ENCODE assay signal across 19 cellular contexts in the genomic region with DNA sequence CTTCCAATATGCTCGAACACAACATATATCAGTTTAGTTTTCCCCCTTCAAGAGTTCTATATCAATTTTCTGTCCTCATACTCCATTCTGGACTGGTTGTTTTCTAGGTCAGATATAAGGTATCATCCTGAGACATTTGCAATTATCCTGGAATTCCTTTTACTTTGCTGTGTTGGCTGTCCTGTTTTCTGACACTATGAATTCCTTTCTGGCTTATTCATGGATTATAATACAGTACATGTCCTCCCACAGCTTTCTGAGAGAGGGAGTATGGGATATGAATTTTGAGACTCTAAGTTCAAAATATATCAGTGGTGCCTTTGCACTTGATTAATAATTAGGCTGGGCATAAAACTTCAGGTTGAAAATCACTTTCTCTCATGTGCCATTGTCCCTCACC. TPM values are rescaled to one million over a fixed set of nuclear protein-coding genes. Genes with fewer than 3 reads are reported as not detected.
A peak's percentile ranks its signal among the peaks of the same experiment; 100 is the strongest.
DNase-seq lines count a peak whose midpoint lies in the region; ATAC-seq, FAIRE-seq and TF ChIP-seq lines count a peak whose summit lies in the region.
"Had no signal": no experiment of that assay in that cellular context is flagged by ENCODE, and none has a peak within 500 bp of the region (broad histone marks: within the 10 kb centered on the region; RNA-seq: fewer than 3 reads in every experiment).

No MANE protein-coding gene starts in this region.

- H3K36me3 ChIP-seq in astrocyte (ENCODE audit: insufficient read depth, low read length) = peaks cover 14% of the 10 kb centered on the region
- no peaks in the 10 kb centered on the region for H3K36me3 ChIP-seq in smooth muscle cell (ENCODE audit: low read depth)
- H3K36me3 ChIP-seq in gastroesophageal sphincter = peaks cover 0 to 14% of the 10 kb centered on the region in 2 donors
- H3K36me3 ChIP-seq in esophagus muscularis mucosa = peaks cover 0 to 19% (median 9%) of the 10 kb centered on the region in 4 donors

- H3K9ac ChIP-seq in astrocyte (ENCODE audit: low read length) = peak overlapping the region; percentile 42
- H3K9ac ChIP-seq in smooth muscle cell (ENCODE audit: low read depth) = peak overlapping the region; percentile 38
- H3K9ac ChIP-seq: BLaER1 treated with 17β-estradiol and CSF1 and Interleukin-3, amounts not matched to agents 10 nM and 100 nM had no signal

- FAIRE-seq in HTR-8/SVneo (lab: Jason Lieb, UNC) (no peak), astrocyte (lab: Jason Lieb, UNC) (no peak)
- FAIRE-seq: colon, GM19239 had no signal

- no peaks in the 10 kb centered on the region for H3K9me3 ChIP-seq in astrocyte (ENCODE audit: insufficient read depth, low read depth, low read length)
- H3K9me3 ChIP-seq in smooth muscle cell (replicated peaks; ENCODE audit: low read depth) = no peaks in the 10 kb centered on the region
- no peaks in the 10 kb centered on the region for H3K9me3 ChIP-seq in gastroesophageal sphincter
- H3K9me3 ChIP-seq in esophagus muscularis mucosa = no peaks in the 10 kb centered on the region
- H3K9me3 ChIP-seq: BLaER1 treated with 17β-estradiol and CSF1 and Interleukin-3, amounts not matched to agents 10 nM and 100 nM had no signal

- peaks cover 5% of the 10 kb centered on the region for H3F3A ChIP-seq in smooth muscle cell (ENCODE audit: low read depth)

- TF ChIP-seq CTCF in astrocyte (IDR thresholded peaks at IDR 0.05; ENCODE audit: insufficient read depth, low read depth, low read length) (no peak), smooth muscle cell (IDR thresholded peaks at IDR 0.05; ENCODE audit: borderline replicate concordance, insufficient read depth, poor library complexity, severe bottlenecking) (no peak), gastroesophageal sphincter (IDR thresholded peaks at IDR 0.05) (no peak), esophagus muscularis mucosa (IDR thresholded peaks at IDR 0.05) (no peak)

- H3K79me2 ChIP-seq in astrocyte (ENCODE audit: insufficient read depth, low read length) = peaks cover 12% of the 10 kb centered on the region
- peaks cover 22% of the 10 kb centered on the region for H3K79me2 ChIP-seq in smooth muscle cell (ENCODE audit: low read depth)

- H3K27me3 ChIP-seq in astrocyte (ENCODE audit: insufficient read depth, low read length) (no peaks in the 10 kb centered on the region), smooth muscle cell (ENCODE audit: low read depth) (no peaks in the 10 kb centered on the region), gastroesophageal sphincter (no peaks in the 10 kb centered on the region), esophagus muscularis mucosa (no peaks in the 10 kb centered on the region)
- H3K27me3 ChIP-seq: BLaER1 treated with 17β-estradiol and CSF1 and Interleukin-3, amounts not matched to agents 10 nM and 100 nM had no signal

- no peaks in the 10 kb centered on the region for H3K9me3 Mint-ChIP-seq in astrocyte (ENCODE audit: unreplicated experiment)
- H3K9me3 Mint-ChIP-seq: activated B cell treated with CpG ODN at 0.5 μM for 24 hours; activated naive CD8-positive, alpha-beta T cell treated with anti-CD3 and anti-CD28 coated beads, Interleukin-2, amount 50 U/mL, for 24 hours; IgD-negative memory B cell; T-cell had no signal

- H3K4me3 ChIP-seq in astrocyte (ENCODE audit: insufficient read depth, low read depth, low read length) = no peak overlapping the region
- no peak overlapping the region for H3K4me3 ChIP-seq in smooth muscle cell
- no peak overlapping the region for H3K4me3 ChIP-seq in gastroesophageal sphincter
- H3K4me3 ChIP-seq in esophagus muscularis mucosa = no peak overlapping the region
- H3K4me3 ChIP-seq: BLaER1 treated with 17β-estradiol and CSF1 and Interleukin-3, amounts not matched to agents 10 nM and 100 nM had no signal

- H3K4me1 Mint-ChIP-seq in astrocyte (ENCODE audit: low read depth, unreplicated experiment) = peaks cover 27% of the 10 kb centered on the region
- H3K4me1 Mint-ChIP-seq: activated B cell treated with CpG ODN at 0.5 μM for 24 hours had no signal

- H4K20me1 ChIP-seq in astrocyte (ENCODE audit: insufficient read depth, low read length) (peaks cover 7% of the 10 kb centered on the region), smooth muscle cell (ENCODE audit: low read depth) (peaks cover 10% of the 10 kb centered on the region)

- H3K4me2 ChIP-seq in astrocyte (ENCODE audit: low read length) (peak overlapping the region; percentile 13), smooth muscle cell (peak overlapping the region; percentile 47)
- H3K4me2 ChIP-seq: BLaER1 treated with 17β-estradiol and CSF1 and Interleukin-3, amounts not matched to agents 10 nM and 100 nM had no signal

- peak overlapping the region; percentile 10 for H3K4me3 Mint-ChIP-seq in astrocyte (ENCODE audit: unreplicated experiment)
- H3K4me3 Mint-ChIP-seq: activated B cell treated with CpG ODN at 0.5 μM for 24 hours; activated naive CD8-positive, alpha-beta T cell treated with anti-CD3 and anti-CD28 coated beads, Interleukin-2, amount 50 U/mL, for 24 hours; IgD-negative memory B cell; T-cell had no signal

- H3K27ac ChIP-seq in astrocyte (ENCODE audit: low read depth, low read length) (peak overlapping the region; percentile 34), smooth muscle cell (ENCODE audit: low read depth) (peak overlapping the region; percentile 79), gastroesophageal sphincter (no peak overlapping the region), esophagus muscularis mucosa (replicated peaks in 1 of 4) (no peak overlapping the region)
- H3K27ac ChIP-seq: BLaER1 treated with 17β-estradiol and CSF1 and Interleukin-3, amounts not matched to agents 10 nM and 100 nM had no signal

- H3K4me1 ChIP-seq in astrocyte (ENCODE audit: insufficient read depth, low read length) (peaks cover 10% of the 10 kb centered on the region), smooth muscle cell (ENCODE audit: low read depth) (peaks cover 8% of the 10 kb centered on the region), gastroesophageal sphincter (no peaks in the 10 kb centered on the region), esophagus muscularis mucosa (no peaks in the 10 kb centered on the region)
- H3K4me1 ChIP-seq: BLaER1 treated with 17β-estradiol and CSF1 and Interleukin-3, amounts not matched to agents 10 nM and 100 nM had no signal

- DNase-seq in HTR-8/SVneo (ENCODE audit: insufficient read length, low spot score) (peak; percentile 29), astrocyte (ENCODE audit: low read depth) (peak; percentile 49), glomerular visceral epithelial cell (ENCODE audit: extremely low spot score) (peak; percentile 4), smooth muscle cell (lab: John Stamatoyannopoulos, UW; ENCODE audit: unreplicated experiment) (no peak), esophagus muscularis mucosa (ENCODE audit: extremely low spot score) (no peak)
- DNase-seq: activated B cell treated with CpG ODN at 0.5 μM for 24 hours; activated CD8-positive, alpha-beta memory T cell treated with anti-CD3 and anti-CD28 coated beads for 24 hours; activated naive CD8-positive, alpha-beta T cell treated with anti-CD3 and anti-CD28 coated beads, Interleukin-2, amount 50 U/mL, for 24 hours; DMS153; mesendoderm; NCI-H1092; T-cell had no signal

- 91% methylated on average over 1 of the region's 1 CpG for WGBS in smooth muscle cell (ENCODE audit: low lambda C conversion rate)
- 83 to 86% methylated on average over 1 of the region's 1 CpG for WGBS in gastroesophageal sphincter (ENCODE audit: low coverage in 1 of 2), 2 donors
- 93% methylated on average over 1 of the region's 1 CpG for WGBS in esophagus muscularis mucosa

- no peak for ATAC-seq in GM18498 (IDR thresholded peaks at IDR 0.05; ENCODE audit: unreplicated experiment)
- no peak for ATAC-seq in gastroesophageal sphincter
- ATAC-seq: activated naive CD8-positive, alpha-beta T cell treated with anti-CD3 and anti-CD28 coated beads, Interleukin-2, amount 50 U/mL, for 24 hours; sciatic nerve; T-cell had no signal

- H2AFZ ChIP-seq in astrocyte (ENCODE audit: low read depth, low read length) (no peak overlapping the region), smooth muscle cell (ENCODE audit: low read depth) (no peak overlapping the region)

- intact Hi-C loops in esophagus muscularis mucosa (cut with DNase I) = no loop called here

- peaks cover 14% of the 10 kb centered on the region for H3K36me3 Mint-ChIP-seq in astrocyte (ENCODE audit: low read depth, unreplicated experiment)

- TF ChIP-seq POLR2A in gastroesophageal sphincter (IDR thresholded peaks at IDR 0.05) (no peak), esophagus muscularis mucosa (IDR thresholded peaks at IDR 0.05; ENCODE audit: low read depth) (no peak)

- TF ChIP-seq EP300 in gastroesophageal sphincter (IDR thresholded peaks at IDR 0.05) = no peak
- no peak for TF ChIP-seq EP300 in esophagus muscularis mucosa (IDR thresholded peaks at IDR 0.05)

- no peaks in the 10 kb centered on the region for H3K27me3 Mint-ChIP-seq in astrocyte (ENCODE audit: low read depth, unreplicated experiment)
- H3K27me3 Mint-ChIP-seq: activated B cell treated with CpG ODN at 0.5 μM for 24 hours; activated naive CD8-positive, alpha-beta T cell treated with anti-CD3 and anti-CD28 coated beads, Interleukin-2, amount 50 U/mL, for 24 hours; IgD-negative memory B cell; T-cell had no signal

- peak overlapping the region; percentile 83 for H3K27ac Mint-ChIP-seq in astrocyte (ENCODE audit: unreplicated experiment)
- H3K27ac Mint-ChIP-seq: activated B cell treated with CpG ODN at 0.5 μM for 24 hours; activated naive CD8-positive, alpha-beta T cell treated with anti-CD3 and anti-CD28 coated beads, Interleukin-2, amount 50 U/mL, for 24 hours; IgD-negative memory B cell; T-cell had no signal

RNA-seq across cellular contexts. Expression of a gene that starts 11.9 kb away (rescaled TPM):
- total RNA-seq in astrocyte (31.5 and 36.4 TPM in 2 replicates), smooth muscle cell (25.4 and 34.8 TPM in 2 replicates), gastroesophageal sphincter (10 to 100 TPM in 3 of 4 donors, 1 to 10 TPM in 1; 10.0 to 14.8 (median 11.1) TPM), esophagus muscularis mucosa (10 to 100 TPM; 10.2 to 13.3 (median 11.8) TPM)
- polyA plus RNA-seq in smooth muscle cell = 19.7 and 23.9 TPM in 2 replicates

Comparison
In these comparisons a context has a peak if more than half of its experiments do, and no peak if none do; other contexts are left out.
1. DNase-seq: peak in HTR-8/SVneo (single experiment), astrocyte (single experiment) and glomerular visceral epithelial cell (single experiment); none in smooth muscle cell (single experiment) and esophagus muscularis mucosa (single experiment).
2. H3K27ac ChIP-seq: peak in astrocyte (single experiment) and smooth muscle cell (single experiment); none in gastroesophageal sphincter (0 of 4) and esophagus muscularis mucosa (0 of 4).